Comparison of ENCODE assay signal across 10 cellular contexts in genomic region chr2:84858123-84858522, GRCh38. TPM values are rescaled to one million over a fixed set of nuclear protein-coding genes. Genes with fewer than 3 reads are reported as not detected.
DNase-seq lines count a peak whose midpoint lies in the region; TF ChIP-seq lines count a peak whose summit lies in the region.
"Had no signal": no experiment of that assay in that cellular context is flagged by ENCODE, and none has a peak within 500 bp of the region (broad histone marks: within the 10 kb centered on the region; RNA-seq: fewer than 3 reads in every experiment).

No MANE protein-coding gene starts in this region.

- H3K27ac ChIP-seq in HEK293 (ENCODE audit: extremely low read depth, low read depth, low read length) = no peak overlapping the region
- no peak overlapping the region for H3K27ac ChIP-seq in neural cell (ENCODE audit: low read length)
- H3K27ac ChIP-seq: uterus had no signal

- H3F3A ChIP-seq in neural cell (ENCODE audit: insufficient read depth, low read length, poor library complexity, severe bottlenecking) = no peaks in the 10 kb centered on the region

- H3K36me3 ChIP-seq in HEK293 (ENCODE audit: control insufficient read depth in 2 of 2, insufficient read depth in 1 of 2, low read length in 2 of 2) = no peaks in the 10 kb centered on the region
- no peaks in the 10 kb centered on the region for H3K36me3 ChIP-seq in neural cell (ENCODE audit: insufficient read depth, low read length)
- H3K36me3 ChIP-seq: uterus had no signal

- POLR2A ChIA-PET in HEK293 (lab: Yijun Ruan, JAX) = no interaction called here

- H3K27me3 ChIP-seq in neural cell (ENCODE audit: insufficient read depth, low read depth, low read length) = no peaks in the 10 kb centered on the region
- H3K27me3 ChIP-seq: uterus had no signal

- DNase-seq in activated CD8-positive, alpha-beta memory T cell treated with anti-CD3 and anti-CD28 coated beads for 24 hours = peak; percentile 51
- DNase-seq in activated CD8-positive, alpha-beta memory T cell treated with anti-CD3 and anti-CD28 coated beads, Interleukin-2, amount 50 U/mL, for 4 hours = no peak
- no peak for DNase-seq in astrocyte of the spinal cord (ENCODE audit: low read depth, low spot score)
- DNase-seq in NCI-H774 (lab: John Stamatoyannopoulos, UW) = no peak
- DNase-seq in hypothalamus (lab: John Stamatoyannopoulos, UW) = no peak
- DNase-seq in NCI-H2196 treated with DMSO at 0.1 percent for 48 hours (lab: John Stamatoyannopoulos, UW; ENCODE audit: unreplicated experiment) = no peak
- DNase-seq: T1000, uterus had no signal

- H4K20me1 ChIP-seq in neural cell (ENCODE audit: insufficient read depth) = no peaks in the 10 kb centered on the region

- H3K79me2 ChIP-seq in neural cell (replicated peaks; ENCODE audit: insufficient read depth, low read length) = no peaks in the 10 kb centered on the region

- no peak overlapping the region for H2AFZ ChIP-seq in neural cell (ENCODE audit: low read depth, low read length)

- peak; percentile 13 for TF ChIP-seq RAD21 in neural cell (conservative IDR thresholded peaks at IDR 0.05)

- in situ Hi-C loops in astrocyte of the spinal cord (cut with HindIII; ENCODE audit: low sequenced_read_pairs) = no loop called here

- no peaks in the 10 kb centered on the region for H3K9me2 ChIP-seq in neural cell (ENCODE audit: insufficient read depth, low read length)

- no peaks in the 10 kb centered on the region for H3K9me3 ChIP-seq in HEK293 (ENCODE audit: control insufficient read depth, insufficient read depth, low read depth, low read length)
- no peaks in the 10 kb centered on the region for H3K9me3 ChIP-seq in neural cell (ENCODE audit: low read length)
- H3K9me3 ChIP-seq: uterus had no signal

- H3K4me2 ChIP-seq in neural cell (ENCODE audit: low read length) = no peak overlapping the region

- H3K4me3 ChIP-seq in HEK293 (ENCODE audit: low read depth, low read length) = no peak overlapping the region
- H3K4me3 ChIP-seq in astrocyte of the spinal cord (ENCODE audit: low read depth, low read length) = no peak overlapping the region
- H3K4me3 ChIP-seq in neural cell (ENCODE audit: low read length) = no peak overlapping the region
- H3K4me3 ChIP-seq: uterus had no signal

- TF ChIP-seq EP300 in neural cell (conservative IDR thresholded peaks at IDR 0.05; ENCODE audit: poor library complexity, severe bottlenecking) = no peak

- no peak overlapping the region for H3K9ac ChIP-seq in neural cell (ENCODE audit: low read length)

- no peaks in the 10 kb centered on the region for H3K4me1 ChIP-seq in HEK293 (ENCODE audit: control insufficient read depth, insufficient read depth, low read length)
- H3K4me1 ChIP-seq: uterus had no signal

- no peak for TF ChIP-seq CTCF in HEK293 (tag by site-specific recombination; IDR thresholded peaks at IDR 0.05)
- peak; percentile 41 for TF ChIP-seq CTCF in astrocyte of the spinal cord (IDR thresholded peaks at IDR 0.05; ENCODE audit: low read depth, low read length)
- no peak for TF ChIP-seq CTCF in neural cell (IDR thresholded peaks at IDR 0.05; ENCODE audit: poor library complexity, severe bottlenecking)

- CTCF ChIA-PET in HEK293 (lab: Yijun Ruan, JAX) = interaction anchor here (0.7 to 2.4 kb wide), 11 partner anchors 11 to 365 kb away, joined by 3 to 8 read pairs (median 4); no protein-coding TSS in a partner anchor

TF ChIP-seq in HEK293, 187 proteins besides CTCF, POLR2A, EP300 and RAD21:
- TF ChIP-seq PRDM10 (tag by site-specific recombination; IDR thresholded peaks at IDR 0.05) (no peak), ZNF654 (tag by site-specific recombination; IDR thresholded peaks at IDR 0.05; ENCODE audit: low read depth) (peak; percentile 8; the same call in 1 of the 2 replicates)

TF ChIP-seq in neural cell, 6 proteins besides CTCF, POLR2A, EP300 and RAD21:
- TF ChIP-seq, protein P1, sequence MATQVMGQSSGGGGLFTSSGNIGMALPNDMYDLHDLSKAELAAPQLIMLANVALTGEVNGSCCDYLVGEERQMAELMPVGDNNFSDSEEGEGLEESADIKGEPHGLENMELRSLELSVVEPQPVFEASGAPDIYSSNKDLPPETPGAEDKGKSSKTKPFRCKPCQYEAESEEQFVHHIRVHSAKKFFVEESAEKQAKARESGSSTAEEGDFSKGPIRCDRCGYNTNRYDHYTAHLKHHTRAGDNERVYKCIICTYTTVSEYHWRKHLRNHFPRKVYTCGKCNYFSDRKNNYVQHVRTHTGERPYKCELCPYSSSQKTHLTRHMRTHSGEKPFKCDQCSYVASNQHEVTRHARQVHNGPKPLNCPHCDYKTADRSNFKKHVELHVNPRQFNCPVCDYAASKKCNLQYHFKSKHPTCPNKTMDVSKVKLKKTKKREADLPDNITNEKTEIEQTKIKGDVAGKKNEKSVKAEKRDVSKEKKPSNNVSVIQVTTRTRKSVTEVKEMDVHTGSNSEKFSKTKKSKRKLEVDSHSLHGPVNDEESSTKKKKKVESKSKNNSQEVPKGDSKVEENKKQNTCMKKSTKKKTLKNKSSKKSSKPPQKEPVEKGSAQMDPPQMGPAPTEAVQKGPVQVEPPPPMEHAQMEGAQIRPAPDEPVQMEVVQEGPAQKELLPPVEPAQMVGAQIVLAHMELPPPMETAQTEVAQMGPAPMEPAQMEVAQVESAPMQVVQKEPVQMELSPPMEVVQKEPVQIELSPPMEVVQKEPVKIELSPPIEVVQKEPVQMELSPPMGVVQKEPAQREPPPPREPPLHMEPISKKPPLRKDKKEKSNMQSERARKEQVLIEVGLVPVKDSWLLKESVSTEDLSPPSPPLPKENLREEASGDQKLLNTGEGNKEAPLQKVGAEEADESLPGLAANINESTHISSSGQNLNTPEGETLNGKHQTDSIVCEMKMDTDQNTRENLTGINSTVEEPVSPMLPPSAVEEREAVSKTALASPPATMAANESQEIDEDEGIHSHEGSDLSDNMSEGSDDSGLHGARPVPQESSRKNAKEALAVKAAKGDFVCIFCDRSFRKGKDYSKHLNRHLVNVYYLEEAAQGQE (IDR thresholded peaks at IDR 0.05; ENCODE audit: borderline replicate concordance) = no peak
- peak; percentile 25 for TF ChIP-seq SMC3 (conservative IDR thresholded peaks at IDR 0.05; ENCODE audit: poor library complexity)
- TF ChIP-seq POLR2AphosphoS5 (IDR thresholded peaks at IDR 0.05) = no peak
TF ChIP-seq in neural cell: peak in this region for 1.

RNA-seq across cellular contexts. Expression of gene TRABD2A, which starts 22.8 kb away (rescaled TPM):
- polyA plus RNA-seq in neural cell = 0.17 and 2.7 TPM in 2 replicates
- polyA minus RNA-seq in neural cell = 0.23 TPM in 1 of 2 replicates, not detected in the other

RNA-seq across cellular contexts. Expression of gene TMSB10, which starts 47.3 kb away (rescaled TPM):
- polyA plus RNA-seq in neural cell = 14,494 and 15,324 TPM in 2 replicates
- polyA minus RNA-seq in neural cell = 2,702 and 2,933 TPM in 2 replicates
